19 cellular contexts compared by ENCODE assay signal in the genomic region with DNA sequence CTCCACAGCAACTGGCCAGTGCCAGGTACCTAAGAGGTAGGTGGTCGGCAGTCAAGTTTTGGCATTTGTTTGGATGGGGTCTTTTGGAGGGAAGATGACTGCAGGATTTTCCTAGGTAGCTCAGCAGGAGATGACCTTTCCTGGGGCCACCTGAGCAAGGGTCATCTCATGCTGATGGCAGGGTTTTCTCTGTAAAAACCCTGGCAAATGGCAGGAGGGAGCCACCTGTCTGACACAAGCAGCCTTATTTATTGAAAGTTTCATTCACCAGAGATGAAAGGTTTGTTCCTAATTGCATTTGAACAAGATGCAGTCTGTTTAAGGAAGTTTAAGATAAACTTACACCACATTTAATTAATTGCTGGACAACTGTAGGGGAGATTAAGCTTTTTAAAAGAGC. TPM values are rescaled to one million over a fixed set of nuclear protein-coding genes. Genes with fewer than 3 reads are reported as not detected.
DNase-seq lines count a peak whose midpoint lies in the region; ATAC-seq lines count a peak whose summit lies in the region.
"Had no signal": no experiment of that assay in that cellular context is flagged by ENCODE, and none has a peak within 500 bp of the region (broad histone marks: within the 10 kb centered on the region; RNA-seq: fewer than 3 reads in every experiment).

No MANE protein-coding gene starts in this region.

- CTCF ChIA-PET in activated CD4-positive, alpha-beta T cell treated with anti-CD3 and anti-CD28 coated beads, Interleukin-2, amount 10 ng/mL, durations not matched to agents 7 days and 5 days (lab: Charles Lee) = interaction anchor here (1.5 to 1.9 kb wide), 2 partner anchors 11 to 14 kb away, joined by 3 to 8 read pairs; no protein-coding TSS in a partner anchor

- H3K4me3 Mint-ChIP-seq in activated CD4-positive, alpha-beta T cell treated with anti-CD3 and anti-CD28 coated beads, Interleukin-2, amount 10 ng/mL, durations not matched to agents 7 days and 5 days = no peak overlapping the region
- no peak overlapping the region for H3K4me3 Mint-ChIP-seq in activated T-helper 1 cell treated with anti-CD3 and anti-CD28 coated beads, Interleukin-12 subunit alpha, Interleukin-12 subunit beta, Interleukin-2, Interleukin-4 antibody, amounts not matched to agents 30 ng/mL and 10 ng/mL and 1 ng/mL, durations not matched to agents 14 hours and 24 hours and 36 hours
- H3K4me3 Mint-ChIP-seq: B cell; CD4-positive, CD25-positive, alpha-beta regulatory T cell; CD8-positive, alpha-beta T cell; GM23338; HFFc6 had no signal

- no peaks in the 10 kb centered on the region for H3K9me3 Mint-ChIP-seq in activated CD4-positive, alpha-beta T cell treated with anti-CD3 and anti-CD28 coated beads, Interleukin-2, amount 10 ng/mL, durations not matched to agents 7 days and 5 days
- no peaks in the 10 kb centered on the region for H3K9me3 Mint-ChIP-seq in activated T-helper 1 cell treated with anti-CD3 and anti-CD28 coated beads, Interleukin-12 subunit alpha, Interleukin-12 subunit beta, Interleukin-2, Interleukin-4 antibody, amounts not matched to agents 30 ng/mL and 10 ng/mL and 1 ng/mL, durations not matched to agents 14 hours and 24 hours and 36 hours
- H3K9me3 Mint-ChIP-seq: CD8-positive, alpha-beta T cell; GM23338; HFFc6 had no signal

- intact Hi-C loops in activated T-helper 1 cell treated with anti-CD3 and anti-CD28 coated beads, Interleukin-12 subunit alpha, Interleukin-12 subunit beta, Interleukin-2, Interleukin-4 antibody, amounts not matched to agents 30 ng/mL and 10 ng/mL and 1 ng/mL, durations not matched to agents 14 hours and 24 hours and 36 hours (cut with micrococcal nuclease) = no loop called here

- no peaks in the 10 kb centered on the region for H3K27me3 ChIP-seq in H7 (ENCODE audit: control insufficient read depth, insufficient read depth, low read length)
- H3K27me3 ChIP-seq: BLaER1 had no signal

- H3K36me3 Mint-ChIP-seq in activated CD4-positive, alpha-beta T cell treated with anti-CD3 and anti-CD28 coated beads, Interleukin-2, amount 10 ng/mL, durations not matched to agents 7 days and 5 days (ENCODE audit: low read depth) = no peaks in the 10 kb centered on the region
- H3K36me3 Mint-ChIP-seq in activated T-helper 1 cell treated with anti-CD3 and anti-CD28 coated beads, Interleukin-12 subunit alpha, Interleukin-12 subunit beta, Interleukin-2, Interleukin-4 antibody, amounts not matched to agents 30 ng/mL and 10 ng/mL and 1 ng/mL, durations not matched to agents 14 hours and 24 hours and 36 hours (ENCODE audit: low read depth) = no peaks in the 10 kb centered on the region
- H3K36me3 Mint-ChIP-seq: CD4-positive, CD25-positive, alpha-beta regulatory T cell; CD8-positive, alpha-beta T cell had no signal

- peaks cover 5% of the 10 kb centered on the region for H3K4me1 Mint-ChIP-seq in activated CD4-positive, alpha-beta T cell treated with anti-CD3 and anti-CD28 coated beads, Interleukin-2, amount 10 ng/mL, durations not matched to agents 7 days and 5 days
- no peaks in the 10 kb centered on the region for H3K4me1 Mint-ChIP-seq in activated T-helper 1 cell treated with anti-CD3 and anti-CD28 coated beads, Interleukin-12 subunit alpha, Interleukin-12 subunit beta, Interleukin-2, Interleukin-4 antibody, amounts not matched to agents 30 ng/mL and 10 ng/mL and 1 ng/mL, durations not matched to agents 14 hours and 24 hours and 36 hours (ENCODE audit: low read depth)
- H3K4me1 Mint-ChIP-seq: B cell had no signal

- peak overlapping the region; percentile 28 for H3K27ac Mint-ChIP-seq in activated CD4-positive, alpha-beta T cell treated with anti-CD3 and anti-CD28 coated beads, Interleukin-2, amount 10 ng/mL, durations not matched to agents 7 days and 5 days
- no peak overlapping the region for H3K27ac Mint-ChIP-seq in activated T-helper 1 cell treated with anti-CD3 and anti-CD28 coated beads, Interleukin-12 subunit alpha, Interleukin-12 subunit beta, Interleukin-2, Interleukin-4 antibody, amounts not matched to agents 30 ng/mL and 10 ng/mL and 1 ng/mL, durations not matched to agents 14 hours and 24 hours and 36 hours
- H3K27ac Mint-ChIP-seq: CD4-positive, CD25-positive, alpha-beta regulatory T cell; CD8-positive, alpha-beta T cell; GM23338; HFFc6 had no signal

- ATAC-seq in left lobe of liver = peak; percentile 62
- ATAC-seq: CD8-positive, alpha-beta T cell; GM12878 had no signal

- peaks cover 7% of the 10 kb centered on the region for H3K27me3 Mint-ChIP-seq in activated CD4-positive, alpha-beta T cell treated with anti-CD3 and anti-CD28 coated beads, Interleukin-2, amount 10 ng/mL, durations not matched to agents 7 days and 5 days
- peaks cover 9% of the 10 kb centered on the region for H3K27me3 Mint-ChIP-seq in activated T-helper 1 cell treated with anti-CD3 and anti-CD28 coated beads, Interleukin-12 subunit alpha, Interleukin-12 subunit beta, Interleukin-2, Interleukin-4 antibody, amounts not matched to agents 30 ng/mL and 10 ng/mL and 1 ng/mL, durations not matched to agents 14 hours and 24 hours and 36 hours (ENCODE audit: insufficient read depth)
- H3K27me3 Mint-ChIP-seq: CD4-positive, CD25-positive, alpha-beta regulatory T cell had no signal

- H3K4me3 ChIP-seq in H7 (ENCODE audit: insufficient read depth, low read depth, low read length) = no peak overlapping the region
- H3K4me3 ChIP-seq: BLaER1, GM12878, GM23338, HAP-1 had no signal

- no peaks in the 10 kb centered on the region for H3K36me3 ChIP-seq in H7 (replicated peaks; ENCODE audit: control insufficient read depth, insufficient read depth, low read length)
- H3K36me3 ChIP-seq: BLaER1 had no signal

- DNase-seq in NCI-H146 (lab: John Stamatoyannopoulos, UW) (peak; percentile 38), NCI-H146 treated with DMSO at 0.1 percent for 48 hours (lab: John Stamatoyannopoulos, UW; ENCODE audit: unreplicated experiment) (no peak), H7 (peak; percentile 20), left lobe of liver (ENCODE audit: low spot score) (no peak), foreskin melanocyte (no peak)
- DNase-seq in activated CD4-positive, alpha-beta T cell treated with anti-CD3 and anti-CD28 coated beads, Interleukin-2, amount 10 ng/mL, durations not matched to agents 7 days and 5 days = no peak
- no peak for DNase-seq in activated CD4-positive, alpha-beta T cell treated with anti-CD3 and anti-CD28 coated beads, Interleukin-2, amount 50 U/mL, for 1 hour
- no peak for DNase-seq in activated T-helper 1 cell treated with anti-CD3 and anti-CD28 coated beads, Interleukin-12 subunit alpha, Interleukin-12 subunit beta, Interleukin-2, Interleukin-4 antibody, amounts not matched to agents 30 ng/mL and 10 ng/mL and 1 ng/mL, durations not matched to agents 14 hours and 24 hours and 36 hours (ENCODE audit: low spot score)
- DNase-seq: Caco-2; CD8-positive, alpha-beta T cell; DMS153; DND-41; HFFc6 had no signal

- POLR2A ChIA-PET in activated CD4-positive, alpha-beta T cell treated with anti-CD3 and anti-CD28 coated beads, Interleukin-2, amount 10 ng/mL, durations not matched to agents 7 days and 5 days (lab: Charles Lee) = no interaction called here

RNA-seq across cellular contexts. Expression of a gene that starts 31.6 kb away (rescaled TPM):
- 10 to 100 TPM; 88.3 to 91.2 TPM for total RNA-seq in activated CD4-positive, alpha-beta T cell treated with anti-CD3 and anti-CD28 coated beads, Interleukin-2, amount 10 ng/mL, durations not matched to agents 7 days and 5 days
- total RNA-seq in H7 (2014; rRNA removed; shearing (Covaris generic)) = 112 and 123 TPM in 2 replicates
- 572 TPM for total RNA-seq in left lobe of liver
- total RNA-seq in activated T-helper 1 cell treated with anti-CD3 and anti-CD28 coated beads, Interleukin-12 subunit alpha, Interleukin-12 subunit beta, Interleukin-2, Interleukin-4 antibody, amounts not matched to agents 30 ng/mL and 10 ng/mL and 1 ng/mL, durations not matched to agents 14 hours and 24 hours and 36 hours = 74.3 and 74.6 TPM in 2 replicates

Comparison
In these comparisons a context has a peak if more than half of its experiments do, and no peak if none do; other contexts are left out.
1. DNase-seq: peak in NCI-H146 (single experiment) and H7 (single experiment); none in NCI-H146 treated with DMSO at 0.1 percent for 48 hours (single experiment), activated CD4-positive, alpha-beta T cell treated with anti-CD3 and anti-CD28 coated beads, Interleukin-2, amount 10 ng/mL, durations not matched to agents 7 days and 5 days (single experiment), activated CD4-positive, alpha-beta T cell treated with anti-CD3 and anti-CD28 coated beads, Interleukin-2, amount 50 U/mL, for 1 hour (single experiment), left lobe of liver (single experiment), foreskin melanocyte (single experiment) and activated T-helper 1 cell treated with anti-CD3 and anti-CD28 coated beads, Interleukin-12 subunit alpha, Interleukin-12 subunit beta, Interleukin-2, Interleukin-4 antibody, amounts not matched to agents 30 ng/mL and 10 ng/mL and 1 ng/mL, durations not matched to agents 14 hours and 24 hours and 36 hours (single experiment).